Comparison of ENCODE assay signal across 1 cellular context in genomic region chr19:14091086-14091884, GRCh38.
TF ChIP-seq lines count a peak whose summit lies in the region.

No MANE protein-coding gene starts in this region.

TF ChIP-seq in HEK293, 187 proteins besides CTCF, POLR2A, EP300 and RAD21 (continued from another document and continues in another):
- TF ChIP-seq ZNF692 (tag by site-specific recombination; IDR thresholded peaks at IDR 0.05), result peak; percentile 51
- peak; percentile 73 for TF ChIP-seq ZNF423 (tag by site-specific recombination; IDR thresholded peaks at IDR 0.05)
- TF ChIP-seq ZNF654 (tag by site-specific recombination; IDR thresholded peaks at IDR 0.05; ENCODE audit: low read depth), result no peak
- 0 out of 2 replicates have a peak, but pooled peaks have one; percentile 70 for TF ChIP-seq BCL11B (tag by site-specific recombination; IDR thresholded peaks at IDR 0.05; ENCODE audit: low read depth)
- TF ChIP-seq ZNF140 (tag by site-specific recombination; IDR thresholded peaks at IDR 0.05), result no peak
- peak; percentile 97 for TF ChIP-seq KLF8 (tag by site-specific recombination; IDR thresholded peaks at IDR 0.05)
- TF ChIP-seq ZBTB7A (tag by site-specific recombination; IDR thresholded peaks at IDR 0.05; ENCODE audit: low read depth), result 0 out of 2 replicates have a peak, but pooled peaks have one; percentile 84
- peak; percentile 68; the same call in 1 of the 2 replicates for TF ChIP-seq ZNF561 (tag by site-specific recombination; IDR thresholded peaks at IDR 0.05; ENCODE audit: borderline replicate concordance)
- no peak for TF ChIP-seq MYNN (tag by site-specific recombination; IDR thresholded peaks at IDR 0.05; ENCODE audit: borderline replicate concordance)
- no peak for TF ChIP-seq ZNF391 (tag by site-specific recombination; IDR thresholded peaks at IDR 0.05; ENCODE audit: borderline replicate concordance, low read depth)
- TF ChIP-seq ZNF596 (tag by site-specific recombination; IDR thresholded peaks at IDR 0.05), result peak; percentile 41; the same call in 1 of the 2 replicates
- TF ChIP-seq, protein P1, sequence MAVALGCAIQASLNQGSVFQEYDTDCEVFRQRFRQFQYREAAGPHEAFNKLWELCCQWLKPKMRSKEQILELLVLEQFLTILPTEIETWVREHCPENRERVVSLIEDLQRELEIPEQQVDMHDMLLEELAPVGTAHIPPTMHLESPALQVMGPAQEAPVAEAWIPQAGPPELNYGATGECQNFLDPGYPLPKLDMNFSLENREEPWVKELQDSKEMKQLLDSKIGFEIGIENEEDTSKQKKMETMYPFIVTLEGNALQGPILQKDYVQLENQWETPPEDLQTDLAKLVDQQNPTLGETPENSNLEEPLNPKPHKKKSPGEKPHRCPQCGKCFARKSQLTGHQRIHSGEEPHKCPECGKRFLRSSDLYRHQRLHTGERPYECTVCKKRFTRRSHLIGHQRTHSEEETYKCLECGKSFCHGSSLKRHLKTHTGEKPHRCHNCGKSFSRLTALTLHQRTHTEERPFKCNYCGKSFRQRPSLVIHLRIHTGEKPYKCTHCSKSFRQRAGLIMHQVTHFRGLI (tag by site-specific recombination; IDR thresholded peaks at IDR 0.05), result no peak
- no peak for TF ChIP-seq ZNF157 (tag by site-specific recombination; IDR thresholded peaks at IDR 0.05)
- 0 out of 2 replicates have a peak, but pooled peaks have one; percentile 34 for TF ChIP-seq ZNF626 (tag by site-specific recombination; IDR thresholded peaks at IDR 0.05)
- no peak for TF ChIP-seq ZNF248 (tag by site-specific recombination; IDR thresholded peaks at IDR 0.05)
- TF ChIP-seq ZFP37 (tag by site-specific recombination; IDR thresholded peaks at IDR 0.05), result no peak
- peak; percentile 94 for TF ChIP-seq ZNF335 (tag by site-specific recombination; conservative IDR thresholded peaks at IDR 0.05)
- TF ChIP-seq ZBTB20 (tag by site-specific recombination; IDR thresholded peaks at IDR 0.05), result peak; percentile 92
- 0 out of 2 replicates have a peak, but pooled peaks have one; percentile 26 for TF ChIP-seq ZNF2 (tag by site-specific recombination; IDR thresholded peaks at IDR 0.05)
- no peak for TF ChIP-seq INSM2 (tag by site-specific recombination; IDR thresholded peaks at IDR 0.05)
- TF ChIP-seq ZNF138 (tag by site-specific recombination; IDR thresholded peaks at IDR 0.05; ENCODE audit: borderline replicate concordance), result no peak
- TF ChIP-seq, protein P2, sequence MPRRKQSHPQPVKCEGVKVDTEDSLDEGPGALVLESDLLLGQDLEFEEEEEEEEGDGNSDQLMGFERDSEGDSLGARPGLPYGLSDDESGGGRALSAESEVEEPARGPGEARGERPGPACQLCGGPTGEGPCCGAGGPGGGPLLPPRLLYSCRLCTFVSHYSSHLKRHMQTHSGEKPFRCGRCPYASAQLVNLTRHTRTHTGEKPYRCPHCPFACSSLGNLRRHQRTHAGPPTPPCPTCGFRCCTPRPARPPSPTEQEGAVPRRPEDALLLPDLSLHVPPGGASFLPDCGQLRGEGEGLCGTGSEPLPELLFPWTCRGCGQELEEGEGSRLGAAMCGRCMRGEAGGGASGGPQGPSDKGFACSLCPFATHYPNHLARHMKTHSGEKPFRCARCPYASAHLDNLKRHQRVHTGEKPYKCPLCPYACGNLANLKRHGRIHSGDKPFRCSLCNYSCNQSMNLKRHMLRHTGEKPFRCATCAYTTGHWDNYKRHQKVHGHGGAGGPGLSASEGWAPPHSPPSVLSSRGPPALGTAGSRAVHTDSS (tag by site-specific recombination; IDR thresholded peaks at IDR 0.05), result no peak
- TF ChIP-seq, protein P3, sequence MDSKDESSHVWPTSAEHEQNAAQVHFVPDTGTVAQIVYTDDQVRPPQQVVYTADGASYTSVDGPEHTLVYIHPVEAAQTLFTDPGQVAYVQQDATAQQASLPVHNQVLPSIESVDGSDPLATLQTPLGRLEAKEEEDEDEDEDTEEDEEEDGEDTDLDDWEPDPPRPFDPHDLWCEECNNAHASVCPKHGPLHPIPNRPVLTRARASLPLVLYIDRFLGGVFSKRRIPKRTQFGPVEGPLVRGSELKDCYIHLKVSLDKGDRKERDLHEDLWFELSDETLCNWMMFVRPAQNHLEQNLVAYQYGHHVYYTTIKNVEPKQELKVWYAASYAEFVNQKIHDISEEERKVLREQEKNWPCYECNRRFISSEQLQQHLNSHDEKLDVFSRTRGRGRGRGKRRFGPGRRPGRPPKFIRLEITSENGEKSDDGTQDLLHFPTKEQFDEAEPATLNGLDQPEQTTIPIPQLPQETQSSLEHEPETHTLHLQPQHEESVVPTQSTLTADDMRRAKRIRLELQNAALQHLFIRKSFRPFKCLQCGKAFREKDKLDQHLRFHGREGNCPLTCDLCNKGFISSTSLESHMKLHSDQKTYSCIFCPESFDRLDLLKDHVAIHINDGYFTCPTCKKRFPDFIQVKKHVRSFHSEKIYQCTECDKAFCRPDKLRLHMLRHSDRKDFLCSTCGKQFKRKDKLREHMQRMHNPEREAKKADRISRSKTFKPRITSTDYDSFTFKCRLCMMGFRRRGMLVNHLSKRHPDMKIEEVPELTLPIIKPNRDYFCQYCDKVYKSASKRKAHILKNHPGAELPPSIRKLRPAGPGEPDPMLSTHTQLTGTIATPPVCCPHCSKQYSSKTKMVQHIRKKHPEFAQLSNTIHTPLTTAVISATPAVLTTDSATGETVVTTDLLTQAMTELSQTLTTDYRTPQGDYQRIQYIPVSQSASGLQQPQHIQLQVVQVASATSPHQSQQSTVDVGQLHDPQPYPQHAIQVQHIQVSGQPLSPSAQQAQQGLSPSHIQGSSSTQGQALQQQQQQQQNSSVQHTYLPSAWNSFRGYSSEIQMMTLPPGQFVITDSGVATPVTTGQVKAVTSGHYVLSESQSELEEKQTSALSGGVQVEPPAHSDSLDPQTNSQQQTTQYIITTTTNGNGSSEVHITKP (tag by site-specific recombination; IDR thresholded peaks at IDR 0.05), result 0 out of 2 replicates have a peak, but pooled peaks have one; percentile 27
- TF ChIP-seq, protein P4, sequence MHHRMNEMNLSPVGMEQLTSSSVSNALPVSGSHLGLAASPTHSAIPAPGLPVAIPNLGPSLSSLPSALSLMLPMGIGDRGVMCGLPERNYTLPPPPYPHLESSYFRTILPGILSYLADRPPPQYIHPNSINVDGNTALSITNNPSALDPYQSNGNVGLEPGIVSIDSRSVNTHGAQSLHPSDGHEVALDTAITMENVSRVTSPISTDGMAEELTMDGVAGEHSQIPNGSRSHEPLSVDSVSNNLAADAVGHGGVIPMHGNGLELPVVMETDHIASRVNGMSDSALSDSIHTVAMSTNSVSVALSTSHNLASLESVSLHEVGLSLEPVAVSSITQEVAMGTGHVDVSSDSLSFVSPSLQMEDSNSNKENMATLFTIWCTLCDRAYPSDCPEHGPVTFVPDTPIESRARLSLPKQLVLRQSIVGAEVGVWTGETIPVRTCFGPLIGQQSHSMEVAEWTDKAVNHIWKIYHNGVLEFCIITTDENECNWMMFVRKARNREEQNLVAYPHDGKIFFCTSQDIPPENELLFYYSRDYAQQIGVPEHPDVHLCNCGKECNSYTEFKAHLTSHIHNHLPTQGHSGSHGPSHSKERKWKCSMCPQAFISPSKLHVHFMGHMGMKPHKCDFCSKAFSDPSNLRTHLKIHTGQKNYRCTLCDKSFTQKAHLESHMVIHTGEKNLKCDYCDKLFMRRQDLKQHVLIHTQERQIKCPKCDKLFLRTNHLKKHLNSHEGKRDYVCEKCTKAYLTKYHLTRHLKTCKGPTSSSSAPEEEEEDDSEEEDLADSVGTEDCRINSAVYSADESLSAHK (tag by site-specific recombination; IDR thresholded peaks at IDR 0.05), result no peak
- TF ChIP-seq ZSCAN16 (tag by site-specific recombination; IDR thresholded peaks at IDR 0.05), result no peak
- peak; percentile 78 for TF ChIP-seq KLF10 (tag by site-specific recombination; IDR thresholded peaks at IDR 0.05)
- no peak for TF ChIP-seq ZNF510 (tag by site-specific recombination; IDR thresholded peaks at IDR 0.05; ENCODE audit: insufficient replicate concordance)
- no peak for TF ChIP-seq ZNF133 (tag by site-specific recombination; IDR thresholded peaks at IDR 0.05)
- peak; percentile 90 for TF ChIP-seq GLIS2 (tag by site-specific recombination; IDR thresholded peaks at IDR 0.05)
- 0 out of 2 replicates have a peak, but pooled peaks have one; percentile 29 for TF ChIP-seq KLF9 (tag by site-specific recombination; IDR thresholded peaks at IDR 0.05; ENCODE audit: low read depth)
- peak; percentile 76; the same call in 1 of the 2 replicates for TF ChIP-seq KLF16 (tag by site-specific recombination; IDR thresholded peaks at IDR 0.05)
- no peak for TF ChIP-seq ZNF433 (tag by site-specific recombination; IDR thresholded peaks at IDR 0.05; ENCODE audit: low read depth)
- no peak for TF ChIP-seq ZNF24 (tag by site-specific recombination; IDR thresholded peaks at IDR 0.05)
- peak; percentile 72 for TF ChIP-seq KLF1 (tag by site-specific recombination; IDR thresholded peaks at IDR 0.05)
- TF ChIP-seq ZNF610 (tag by site-specific recombination; IDR thresholded peaks at IDR 0.05; ENCODE audit: borderline replicate concordance), result no peak
- no peak; the same call in 1 of the 2 replicates for TF ChIP-seq SP2 (tag by site-specific recombination; IDR thresholded peaks at IDR 0.05)
- TF ChIP-seq ZNF776 (tag by site-specific recombination; IDR thresholded peaks at IDR 0.05; ENCODE audit: borderline replicate concordance), result no peak
- TF ChIP-seq SP7 (tag by site-specific recombination; IDR thresholded peaks at IDR 0.05), result peak; percentile 55; the same call in 1 of the 2 replicates
- no peak for TF ChIP-seq ZNF785 (tag by site-specific recombination; IDR thresholded peaks at IDR 0.05)
- TF ChIP-seq ZNF221 (tag by site-specific recombination; IDR thresholded peaks at IDR 0.05; ENCODE audit: borderline replicate concordance), result no peak
- TF ChIP-seq, protein P5, sequence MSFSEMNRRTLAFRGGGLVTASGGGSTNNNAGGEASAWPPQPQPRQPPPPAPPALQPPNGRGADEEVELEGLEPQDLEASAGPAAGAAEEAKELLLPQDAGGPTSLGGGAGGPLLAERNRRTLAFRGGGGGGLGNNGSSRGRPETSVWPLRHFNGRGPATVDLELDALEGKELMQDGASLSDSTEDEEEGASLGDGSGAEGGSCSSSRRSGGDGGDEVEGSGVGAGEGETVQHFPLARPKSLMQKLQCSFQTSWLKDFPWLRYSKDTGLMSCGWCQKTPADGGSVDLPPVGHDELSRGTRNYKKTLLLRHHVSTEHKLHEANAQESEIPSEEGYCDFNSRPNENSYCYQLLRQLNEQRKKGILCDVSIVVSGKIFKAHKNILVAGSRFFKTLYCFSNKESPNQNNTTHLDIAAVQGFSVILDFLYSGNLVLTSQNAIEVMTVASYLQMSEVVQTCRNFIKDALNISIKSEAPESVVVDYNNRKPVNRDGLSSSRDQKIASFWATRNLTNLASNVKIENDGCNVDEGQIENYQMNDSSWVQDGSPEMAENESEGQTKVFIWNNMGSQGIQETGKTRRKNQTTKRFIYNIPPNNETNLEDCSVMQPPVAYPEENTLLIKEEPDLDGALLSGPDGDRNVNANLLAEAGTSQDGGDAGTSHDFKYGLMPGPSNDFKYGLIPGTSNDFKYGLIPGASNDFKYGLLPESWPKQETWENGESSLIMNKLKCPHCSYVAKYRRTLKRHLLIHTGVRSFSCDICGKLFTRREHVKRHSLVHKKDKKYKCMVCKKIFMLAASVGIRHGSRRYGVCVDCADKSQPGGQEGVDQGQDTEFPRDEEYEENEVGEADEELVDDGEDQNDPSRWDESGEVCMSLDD (tag by site-specific recombination; IDR thresholded peaks at IDR 0.05), result peak; percentile 95
- TF ChIP-seq ZNF629 (tag by site-specific recombination; IDR thresholded peaks at IDR 0.05), result peak; percentile 59; the same call in 1 of the 2 replicates
- peak; percentile 59; the same call in 1 of the 2 replicates for TF ChIP-seq BCL11A (tag by site-specific recombination; IDR thresholded peaks at IDR 0.05; ENCODE audit: low read depth)
- 0 out of 2 replicates have a peak, but pooled peaks have one; percentile 24 for TF ChIP-seq ZNF677 (tag by site-specific recombination; IDR thresholded peaks at IDR 0.05)
- TF ChIP-seq, protein P6, sequence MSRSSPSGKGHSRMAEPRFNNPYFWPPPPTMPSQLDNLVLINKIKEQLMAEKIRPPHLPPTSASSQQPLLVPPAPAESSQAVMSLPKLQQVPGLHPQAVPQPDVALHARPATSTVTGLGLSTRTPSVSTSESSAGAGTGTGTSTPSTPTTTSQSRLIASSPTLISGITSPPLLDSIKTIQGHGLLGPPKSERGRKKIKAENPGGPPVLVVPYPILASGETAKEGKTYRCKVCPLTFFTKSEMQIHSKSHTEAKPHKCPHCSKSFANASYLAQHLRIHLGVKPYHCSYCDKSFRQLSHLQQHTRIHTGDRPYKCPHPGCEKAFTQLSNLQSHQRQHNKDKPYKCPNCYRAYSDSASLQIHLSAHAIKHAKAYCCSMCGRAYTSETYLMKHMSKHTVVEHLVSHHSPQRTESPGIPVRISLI (tag by site-specific recombination; IDR thresholded peaks at IDR 0.05), result peak; percentile 81
- no peak for TF ChIP-seq ZNF18 (tag by site-specific recombination; IDR thresholded peaks at IDR 0.05)
- TF ChIP-seq ZBTB8A (tag by site-specific recombination; IDR thresholded peaks at IDR 0.05), result peak; percentile 94
- no peak for TF ChIP-seq ZNF558 (tag by site-specific recombination; IDR thresholded peaks at IDR 0.05)
